Comparison of ENCODE assay signal across 34 cellular contexts in the genomic region with DNA sequence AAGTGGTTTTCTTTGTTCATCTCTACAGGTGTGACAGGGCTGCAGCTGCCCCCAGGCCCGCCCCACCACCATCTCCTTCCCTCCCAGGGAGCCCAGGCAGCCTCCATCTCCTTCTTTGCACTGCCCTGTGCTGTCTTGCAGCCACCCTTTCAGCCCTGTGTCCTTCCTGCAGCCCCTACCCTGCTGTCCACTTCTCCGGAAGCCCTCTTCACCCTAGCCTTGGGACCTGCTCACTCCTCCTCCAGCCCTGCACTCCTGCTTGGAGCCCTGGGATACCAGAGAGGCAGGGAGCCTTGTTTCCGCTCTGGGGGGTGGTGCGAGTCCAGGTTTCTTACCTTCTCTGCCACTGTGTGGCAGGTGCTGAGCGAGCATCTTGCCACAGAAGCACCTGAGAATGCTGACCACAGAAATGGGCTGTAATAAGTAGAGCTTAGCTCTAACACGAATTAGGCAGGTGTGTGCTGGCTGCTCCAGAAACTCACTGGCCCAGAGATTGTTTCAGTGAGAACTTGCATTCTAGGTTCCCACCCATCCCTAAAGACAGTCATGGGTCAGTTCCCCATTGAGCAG. TPM values are rescaled to one million over a fixed set of nuclear protein-coding genes. Genes with fewer than 3 reads are reported as not detected.
A peak's percentile ranks its signal among the peaks of the same experiment; 100 is the strongest.
DNase-seq lines count a peak whose midpoint lies in the region; ATAC-seq and TF ChIP-seq lines count a peak whose summit lies in the region.
"Had no signal": no experiment of that assay in that cellular context is flagged by ENCODE, and none has a peak within 500 bp of the region (broad histone marks: within the 10 kb centered on the region; RNA-seq: fewer than 3 reads in every experiment).

No MANE protein-coding gene starts in this region.

- H2AFZ ChIP-seq in GM23338, result peak overlapping the region; percentile 80

- H3K9me2 ChIP-seq in GM23338 (ENCODE audit: insufficient read depth), result no peaks in the 10 kb centered on the region

- H3K36me3 ChIP-seq in GM23338 (ENCODE audit: insufficient read depth), result no peaks in the 10 kb centered on the region
- H3K36me3 ChIP-seq: colonic mucosa, left ventricle myocardium inferior, right atrium auricular region, spleen, stomach, vagina had no signal

- H3K36me3 Mint-ChIP-seq in GM23338 (ENCODE audit: low read depth), result no peaks in the 10 kb centered on the region
- H3K36me3 Mint-ChIP-seq in nephron (ENCODE audit: low read depth), result no peaks in the 10 kb centered on the region
- no peaks in the 10 kb centered on the region for H3K36me3 Mint-ChIP-seq in MCF 10A (ENCODE audit: insufficient read depth, unreplicated experiment)
- H3K36me3 Mint-ChIP-seq: immature natural killer cell had no signal

- H3K4me1 ChIP-seq in GM23338 (ENCODE audit: insufficient read depth), result peaks cover 3% of the 10 kb centered on the region; the same call in 1 of the 2 replicates
- H3K4me1 ChIP-seq: left ventricle myocardium inferior had no signal

- H3K27me3 ChIP-seq in GM23338 (ENCODE audit: insufficient read depth), result no peaks in the 10 kb centered on the region
- H3K27me3 ChIP-seq: colonic mucosa, right atrium auricular region, spleen, stomach, vagina had no signal

- peak; percentile 24 for ATAC-seq in GM23338
- ATAC-seq in GM21526 (IDR thresholded peaks at IDR 0.05; ENCODE audit: low FRiP score, unreplicated experiment), result no peak
- ATAC-seq in HG02678 (IDR thresholded peaks at IDR 0.05; ENCODE audit: unreplicated experiment), result no peak
- ATAC-seq: A549; activated naive CD8-positive, alpha-beta T cell treated with anti-CD3 and anti-CD28 coated beads, Interleukin-2, amount 50 U/mL, for 24 hours had no signal

- H3K9me3 Mint-ChIP-seq in GM23338, result no peaks in the 10 kb centered on the region; the same call in 2 of the 3 replicates
- peaks cover 3% of the 10 kb centered on the region for H3K9me3 Mint-ChIP-seq in nephron
- no peaks in the 10 kb centered on the region for H3K9me3 Mint-ChIP-seq in MCF 10A (ENCODE audit: unreplicated experiment)
- H3K9me3 Mint-ChIP-seq: activated naive CD8-positive, alpha-beta T cell treated with anti-CD3 and anti-CD28 coated beads, Interleukin-2, amount 50 U/mL, for 24 hours; activated T-cell treated with anti-CD3 and anti-CD28 coated beads, Interleukin-2, amount 50 U/mL, for 24 hours; CD4-positive, alpha-beta T cell; immature natural killer cell had no signal

- H3F3A ChIP-seq in GM23338 (replicated peaks; ENCODE audit: low read depth), result no peaks in the 10 kb centered on the region

- intact Hi-C loops in MCF 10A (cut with micrococcal nuclease), result no loop called here

- DNase-seq in NCI-H2227 treated with DMSO at 0.1 percent for 48 hours (lab: John Stamatoyannopoulos, UW) (peak; percentile 10), NCI-H2227 (lab: John Stamatoyannopoulos, UW; ENCODE audit: unreplicated experiment) (no peak), GM23338 (ENCODE audit: low spot score) (no peak), RPMI8226 (peak; percentile 89), MCF 10A (ENCODE audit: unreplicated experiment) (no peak)
- DNase-seq: activated CD4-positive, alpha-beta T cell treated with anti-CD3 and anti-CD28 coated beads for 4 hours; activated effector memory CD4-positive, alpha-beta T cell treated with anti-CD3 and anti-CD28 coated beads, Interleukin-2, amount 50 U/mL, for 16 hours; activated naive CD8-positive, alpha-beta T cell treated with anti-CD3 and anti-CD28 coated beads, Interleukin-2, amount 50 U/mL, for 24 hours; activated T-cell treated with anti-CD3 and anti-CD28 coated beads, Interleukin-2, amount 50 U/mL, for 24 hours; CD4-positive, alpha-beta T cell; colonic mucosa; effector CD8-positive, alpha-beta T cell; HCEC 1CT; immature natural killer cell; Kasumi-1; left ventricle myocardium inferior; mesendoderm; MV-4-11; NCI-H1694; NCI-H748 treated with DMSO at 0.1 percent for 48 hours; posterior cingulate gyrus; spleen; stimulated activated CD8-positive, alpha-beta memory T cell treated with anti-CD3 and anti-CD28 coated beads, Interleukin-4, amount 100 ng/mL, for 48 hours; stomach; SW 1271; T-helper 9 cell had no signal

- H3K27ac ChIP-seq in GM23338 (ENCODE audit: low read depth), result no peak overlapping the region
- H3K27ac ChIP-seq: A549, colonic mucosa, epithelial cell of prostate, left ventricle myocardium inferior, right atrium auricular region, stomach, vagina, VCaP had no signal

- H3K4me2 ChIP-seq in GM23338, result no peak overlapping the region
- H3K4me2 ChIP-seq: A549 had no signal

- H3K27me3 Mint-ChIP-seq in GM23338 (ENCODE audit: insufficient read depth, low read depth, poor library complexity) (peaks cover 20% of the 10 kb centered on the region), nephron (ENCODE audit: low read depth) (peaks cover 22% of the 10 kb centered on the region), MCF 10A (ENCODE audit: insufficient read depth, unreplicated experiment) (no peaks in the 10 kb centered on the region)
- H3K27me3 Mint-ChIP-seq: activated T-cell treated with anti-CD3 and anti-CD28 coated beads, Interleukin-2, amount 50 U/mL, for 24 hours; CD4-positive, alpha-beta T cell had no signal

- H3K27ac Mint-ChIP-seq in GM23338 (no peak overlapping the region), nephron (peak overlapping the region; percentile 47 to 84 (median 81)), MCF 10A (ENCODE audit: low read depth, unreplicated experiment) (no peak overlapping the region)
- H3K27ac Mint-ChIP-seq: activated naive CD8-positive, alpha-beta T cell treated with anti-CD3 and anti-CD28 coated beads, Interleukin-2, amount 50 U/mL, for 24 hours; activated T-cell treated with anti-CD3 and anti-CD28 coated beads, Interleukin-2, amount 50 U/mL, for 24 hours; CD4-positive, alpha-beta T cell had no signal

- CTCF ChIA-PET in MCF 10A (lab: Yijun Ruan, JAX), result interaction anchor here (0.5 kb wide), 1 partner anchor 235 kb away, joined by 3 read pairs; no protein-coding TSS in a partner anchor

- H3K4me1 Mint-ChIP-seq in GM23338 (peaks cover 23% of the 10 kb centered on the region), nephron (peaks cover 11% of the 10 kb centered on the region), MCF 10A (ENCODE audit: insufficient read depth, unreplicated experiment) (peaks cover 15% of the 10 kb centered on the region)

- POLR2A ChIA-PET in MCF 10A (lab: Yijun Ruan, JAX), result no interaction called here

- H3K79me2 ChIP-seq in GM23338 (replicated peaks; ENCODE audit: insufficient read depth), result no peaks in the 10 kb centered on the region

- no peak overlapping the region for H3K4me3 ChIP-seq in GM23338
- H3K4me3 ChIP-seq: A549, colonic mucosa, left ventricle myocardium inferior, right atrium auricular region, spleen, stomach, vagina had no signal

- H3K4me3 Mint-ChIP-seq in GM23338 (no peak overlapping the region), nephron (no peak overlapping the region), MCF 10A (ENCODE audit: unreplicated experiment) (no peak overlapping the region)
- H3K4me3 Mint-ChIP-seq: activated naive CD8-positive, alpha-beta T cell treated with anti-CD3 and anti-CD28 coated beads, Interleukin-2, amount 50 U/mL, for 24 hours; activated T-cell treated with anti-CD3 and anti-CD28 coated beads, Interleukin-2, amount 50 U/mL, for 24 hours; CD4-positive, alpha-beta T cell; immature natural killer cell had no signal

- no TSS peak for BruUV-seq in MCF 10A (replicated peaks; lab: Mats Ljungman, UMichigan)

- no peak for TF ChIP-seq CTCF in GM23338 (conservative IDR thresholded peaks at IDR 0.05; ENCODE audit: low read depth in 2 of 2)
- no peak for TF ChIP-seq CTCF in nephron (IDR thresholded peaks at IDR 0.05; ENCODE audit: unreplicated experiment in 3 of 3)
- no peak for TF ChIP-seq CTCF in MCF 10A (IDR thresholded peaks at IDR 0.05; ENCODE audit: unreplicated experiment)

- no peaks in the 10 kb centered on the region for H4K20me1 ChIP-seq in GM23338 (replicated peaks; ENCODE audit: insufficient read depth)

TF ChIP-seq in GM23338, 12 proteins besides CTCF, POLR2A, EP300 and RAD21:
- no peak for TF ChIP-seq ZNF114 (CRISPR knock-in tag; IDR thresholded peaks at IDR 0.05)
- TF ChIP-seq NANOG (IDR thresholded peaks at IDR 0.05; ENCODE audit: borderline replicate concordance), result no peak

RNA-seq across cellular contexts. Expression of a gene that starts 51.3 kb away (rescaled TPM):
- 12.7 and 15.8 TPM in 2 replicates for total RNA-seq in GM23338 (2014; rRNA removed; shearing (Covaris generic))
- 24.1 TPM in 2 replicates for polyA plus RNA-seq in GM23338 (2016; fragmentation: Nextera tagmentation; extraction: Ambion mirVana)
- 0.69 TPM in 1 of 2 replicates, not detected in the other for total RNA-seq in MCF 10A (2022)

RNA-seq across cellular contexts. Expression of a gene that starts 55.6 kb away (rescaled TPM):
- total RNA-seq in GM23338 (2014; rRNA removed; shearing (Covaris generic)), result 48.0 and 63.0 TPM in 2 replicates
- 17.1 and 19.3 TPM in 2 replicates for polyA plus RNA-seq in GM23338 (2016; fragmentation: Nextera tagmentation; extraction: Ambion mirVana)
- total RNA-seq in MCF 10A (2022), result 4.2 and 7.4 TPM in 2 replicates

Comparison
In these comparisons a context has a peak if more than half of its experiments do, and no peak if none do; other contexts are left out.
1. DNase-seq: peak in NCI-H2227 treated with DMSO at 0.1 percent for 48 hours (single experiment) and RPMI8226 (single experiment); none in NCI-H2227 (single experiment), GM23338 (single experiment) and MCF 10A (single experiment).
2. H3K27ac Mint-ChIP-seq: peak in nephron (3 of 3); none in GM23338 (single experiment) and MCF 10A (single experiment).